In the genomic region with DNA sequence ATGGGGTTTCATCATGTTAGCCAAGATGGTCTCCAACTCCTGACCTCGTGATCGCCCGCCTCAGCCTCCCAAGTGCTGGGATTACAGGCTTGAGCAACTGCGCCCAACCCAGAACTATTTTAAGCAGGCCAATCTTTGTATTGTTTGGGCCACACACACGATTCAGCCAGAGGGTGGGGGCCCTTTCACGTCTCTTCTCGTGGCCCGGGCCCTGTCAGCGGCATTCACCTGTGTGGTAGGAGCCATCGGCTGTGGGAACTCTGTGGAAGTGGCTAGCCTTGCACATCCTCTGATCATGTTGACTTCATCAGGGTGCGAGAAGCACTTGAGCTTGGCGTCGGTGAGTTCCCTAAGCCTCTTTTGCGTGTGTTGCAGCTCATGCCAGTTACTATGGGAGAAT, we compare ENCODE assay signal across 27 cellular contexts.
"Had no signal": no experiment of that assay in that cellular context is flagged by ENCODE, and none has a peak within 500 bp of the region (broad histone marks: within the 10 kb centered on the region; RNA-seq: fewer than 3 reads in every experiment).

No MANE protein-coding gene starts in this region.

- H3K27ac Mint-ChIP-seq: dendritic cell treated with granulocyte-macrophage colony-stimulating factor and Interleukin-4, amounts not matched to agents 40 ng/mL and 50 ng/mL, for 4 days; mesothelial cell of epicardium; naive B cell; natural killer cell treated with Interleukin-12 subunit alpha and Interleukin-12 subunit beta and Interleukin-15 and Interleukin-18, amount 100 ng/mL, for 72 hours; neural progenitor cell; stimulated activated naive B cell treated with anti-CD40 and anti-IgM and Interleukin-4, amounts not matched to agents 10 μg/mL and 1 μg/mL and 100 μg/mL, for 72 hours; stimulated activated naive CD8-positive, alpha-beta T cell treated with anti-CD3 and anti-CD28 coated beads, Interleukin-15, Interleukin-2, amounts not matched to agents 100 ng/mL and 50 ng/mL, for 24 hours had no signal

- H3K4me3 Mint-ChIP-seq: dendritic cell treated with granulocyte-macrophage colony-stimulating factor and Interleukin-4, amounts not matched to agents 40 ng/mL and 50 ng/mL, for 4 days; immature natural killer cell; mesothelial cell of epicardium; naive B cell; natural killer cell treated with Interleukin-12 subunit alpha and Interleukin-12 subunit beta and Interleukin-15 and Interleukin-18, amount 100 ng/mL, for 72 hours; neural progenitor cell; stimulated activated naive B cell treated with anti-CD40 and anti-IgM and Interleukin-4, amounts not matched to agents 10 μg/mL and 1 μg/mL and 100 μg/mL, for 72 hours; stimulated activated naive CD8-positive, alpha-beta T cell treated with anti-CD3 and anti-CD28 coated beads, Interleukin-15, Interleukin-2, amounts not matched to agents 100 ng/mL and 50 ng/mL, for 24 hours had no signal

- H3K4me1 ChIP-seq: colonic mucosa, esophagus squamous epithelium, neural progenitor cell, right lobe of liver, tibial nerve, upper lobe of left lung, uterus had no signal

- H3K4me2 ChIP-seq: neural progenitor cell had no signal

- H3K9me3 Mint-ChIP-seq: dendritic cell treated with granulocyte-macrophage colony-stimulating factor and Interleukin-4, amounts not matched to agents 40 ng/mL and 50 ng/mL, for 4 days; immature natural killer cell; naive B cell; natural killer cell treated with Interleukin-12 subunit alpha and Interleukin-12 subunit beta and Interleukin-15 and Interleukin-18, amount 100 ng/mL, for 72 hours; stimulated activated naive B cell treated with anti-CD40 and anti-IgM and Interleukin-4, amounts not matched to agents 10 μg/mL and 1 μg/mL and 100 μg/mL, for 72 hours; stimulated activated naive CD8-positive, alpha-beta T cell treated with anti-CD3 and anti-CD28 coated beads, Interleukin-15, Interleukin-2, amounts not matched to agents 100 ng/mL and 50 ng/mL, for 24 hours had no signal

- ATAC-seq: mucosa of descending colon; natural killer cell treated with Interleukin-12 subunit alpha and Interleukin-12 subunit beta and Interleukin-15 and Interleukin-18, amount 100 ng/mL, for 72 hours; right lobe of liver; stimulated activated naive B cell treated with anti-CD40 and anti-IgM and Interleukin-4, amounts not matched to agents 10 μg/mL and 1 μg/mL and 100 μg/mL, for 72 hours had no signal

- H3K9ac ChIP-seq: neural progenitor cell had no signal

- H2AFZ ChIP-seq: neural progenitor cell had no signal

- H3K27me3 ChIP-seq: colonic mucosa, esophagus squamous epithelium, neural progenitor cell, right lobe of liver, tibial nerve, upper lobe of left lung, uterus had no signal

- H3K36me3 Mint-ChIP-seq: natural killer cell treated with Interleukin-12 subunit alpha and Interleukin-12 subunit beta and Interleukin-15 and Interleukin-18, amount 100 ng/mL, for 72 hours had no signal

- H3K9me3 ChIP-seq: colonic mucosa, esophagus squamous epithelium, mucosa of descending colon, right lobe of liver, thoracic aorta, tibial nerve, upper lobe of left lung, uterus had no signal

- H3K4me1 Mint-ChIP-seq: immature natural killer cell, mesothelial cell of epicardium, naive B cell, neural progenitor cell had no signal

- H3K4me3 ChIP-seq: colonic mucosa, esophagus squamous epithelium, mucosa of descending colon, neural progenitor cell, right lobe of liver, thoracic aorta, tibial nerve, upper lobe of left lung, uterus had no signal

- H3K27ac ChIP-seq: colonic mucosa, esophagus squamous epithelium, neural progenitor cell, right lobe of liver, thoracic aorta, tibial nerve, upper lobe of left lung, uterus had no signal

- H3K27me3 Mint-ChIP-seq: dendritic cell treated with granulocyte-macrophage colony-stimulating factor and Interleukin-4, amounts not matched to agents 40 ng/mL and 50 ng/mL, for 4 days; naive B cell; natural killer cell treated with Interleukin-12 subunit alpha and Interleukin-12 subunit beta and Interleukin-15 and Interleukin-18, amount 100 ng/mL, for 72 hours; stimulated activated naive B cell treated with anti-CD40 and anti-IgM and Interleukin-4, amounts not matched to agents 10 μg/mL and 1 μg/mL and 100 μg/mL, for 72 hours; stimulated activated naive CD8-positive, alpha-beta T cell treated with anti-CD3 and anti-CD28 coated beads, Interleukin-15, Interleukin-2, amounts not matched to agents 100 ng/mL and 50 ng/mL, for 24 hours had no signal

- DNase-seq: colonic mucosa; effector CD8-positive, alpha-beta T cell; erythroblast; esophagus squamous epithelium; foreskin melanocyte; hypothalamus; immature natural killer cell; islet precursor cell; kidney glomerular epithelial cell; mesenchymal stem cell; mucosa of descending colon; naive B cell; retina; right lobe of liver; small intestine; stimulated activated CD4-positive, alpha-beta T cell treated with anti-CD3 and anti-CD28 coated beads, Interleukin-15, amount 100 ng/mL, for 24 hours; stimulated activated CD4-positive, alpha-beta T cell treated with anti-CD3 and anti-CD28 coated beads, Interleukin-2, amount 100 ng/mL, for 48 hours; stimulated activated naive B cell treated with anti-CD40 and anti-IgM and Interleukin-4, amounts not matched to agents 10 μg/mL and 1 μg/mL and 100 μg/mL, for 72 hours; uterus had no signal

- H3K36me3 ChIP-seq: neural progenitor cell, uterus had no signal

- FAIRE-seq: small intestine had no signal
